Comparison of ENCODE assay signal across 8 cellular contexts in genomic region chr18:59265246-59266018, GRCh38. TPM values are rescaled to one million over a fixed set of nuclear protein-coding genes. Genes with fewer than 3 reads are reported as not detected.
DNase-seq lines count a peak whose midpoint lies in the region; ATAC-seq and TF ChIP-seq lines count a peak whose summit lies in the region.

No MANE protein-coding gene starts in this region.

- H3K36me3 ChIP-seq in BE2C (no peaks in the 10 kb centered on the region), smooth muscle cell (ENCODE audit: low read depth) (no peaks in the 10 kb centered on the region)

- no peak overlapping the region for H3K27ac ChIP-seq in smooth muscle cell (ENCODE audit: low read depth)

- H3K27me3 ChIP-seq in BE2C: peaks cover 75% of the 10 kb centered on the region
- H3K27me3 ChIP-seq in smooth muscle cell (ENCODE audit: low read depth): peaks cover 72% of the 10 kb centered on the region

- no peaks in the 10 kb centered on the region for H4K20me1 ChIP-seq in smooth muscle cell (ENCODE audit: low read depth)

- no peaks in the 10 kb centered on the region for H3K79me2 ChIP-seq in smooth muscle cell (ENCODE audit: low read depth)

- peak overlapping the region; percentile 48 for H3K4me2 ChIP-seq in smooth muscle cell

- DNase-seq in BE2C (peak; percentile 39), NCI-H69 (lab: John Stamatoyannopoulos, UW) (peak; percentile 41), epithelial cell of proximal tubule (ENCODE audit: low read depth) (no peak), smooth muscle cell (lab: John Stamatoyannopoulos, UW; ENCODE audit: unreplicated experiment) (no peak)

- no peaks in the 10 kb centered on the region for H3K9me3 ChIP-seq in BE2C
- no peaks in the 10 kb centered on the region for H3K9me3 ChIP-seq in smooth muscle cell (replicated peaks; ENCODE audit: low read depth)

- H3K4me3 ChIP-seq in BE2C (ENCODE audit: low read depth, low read length) (peak overlapping the region; percentile 37), epithelial cell of proximal tubule (ENCODE audit: low read depth, low read length) (peak overlapping the region; percentile 6), smooth muscle cell (peak overlapping the region; percentile 16)

- H3F3A ChIP-seq in smooth muscle cell (ENCODE audit: low read depth): no peaks in the 10 kb centered on the region

- H2AFZ ChIP-seq in smooth muscle cell (ENCODE audit: low read depth): no peak overlapping the region

- H3K4me1 ChIP-seq in BE2C (no peaks in the 10 kb centered on the region), smooth muscle cell (ENCODE audit: low read depth) (peaks cover 36% of the 10 kb centered on the region)

- WGBS in smooth muscle cell (ENCODE audit: low lambda C conversion rate): 6% methylated on average over 25 of the region's 39 CpGs

- ATAC-seq in GM19324 (IDR thresholded peaks at IDR 0.05; ENCODE audit: low FRiP score, unreplicated experiment) (peak; percentile 60), HG02870 (IDR thresholded peaks at IDR 0.05; ENCODE audit: unreplicated experiment) (no peak), HG03378 (IDR thresholded peaks at IDR 0.05; ENCODE audit: unreplicated experiment) (no peak), GM19467 (IDR thresholded peaks at IDR 0.05; ENCODE audit: unreplicated experiment) (no peak)

- TF ChIP-seq CTCF in BE2C (IDR thresholded peaks at IDR 0.05; ENCODE audit: low read depth, low read length) (no peak), epithelial cell of proximal tubule (conservative IDR thresholded peaks at IDR 0.05; ENCODE audit: low read depth, low read length) (no peak), smooth muscle cell (IDR thresholded peaks at IDR 0.05; ENCODE audit: borderline replicate concordance, insufficient read depth, poor library complexity, severe bottlenecking) (no peak)

- no peak overlapping the region for H3K9ac ChIP-seq in smooth muscle cell (ENCODE audit: low read depth)

RNA-seq across cellular contexts. Expression of gene RAX, which starts 7.8 kb away (rescaled TPM):
- not detected for polyA plus RNA-seq in BE2C (2012; ENCODE audit: insufficient read depth, insufficient read length, low read depth)
- total RNA-seq in epithelial cell of proximal tubule (not detected in 2 replicates), smooth muscle cell (not detected in 2 replicates)
- 0.21 TPM in 1 of 2 replicates, not detected in the other for polyA plus RNA-seq in smooth muscle cell

RNA-seq across cellular contexts. Expression of gene GRP, which starts 45.5 kb away (rescaled TPM):
- not detected for polyA plus RNA-seq in BE2C (2012; ENCODE audit: insufficient read depth, insufficient read length, low read depth)
- total RNA-seq in epithelial cell of proximal tubule (not detected in 2 replicates), smooth muscle cell (not detected in 2 replicates)
- polyA plus RNA-seq in smooth muscle cell: 1.0 and 1.4 TPM in 2 replicates

RNA-seq across cellular contexts. Expression of gene CPLX4, which starts 53.0 kb away (rescaled TPM):
- polyA plus RNA-seq in BE2C (2012; ENCODE audit: insufficient read depth, insufficient read length, low read depth): not detected
- total RNA-seq in epithelial cell of proximal tubule (not detected in 2 replicates), smooth muscle cell (not detected in 2 replicates)
- not detected in 2 replicates for polyA plus RNA-seq in smooth muscle cell

Comparison
In these comparisons a context has a peak if more than half of its experiments do, and no peak if none do; other contexts are left out.
1. DNase-seq: peak in BE2C (single experiment) and NCI-H69 (single experiment); none in epithelial cell of proximal tubule (single experiment) and smooth muscle cell (single experiment).
2. Peak in every context shown above with its lines, with median percentiles within 50 percentile points of each other: H3K4me3 ChIP-seq.